Comparison of ENCODE assay signal across 1 cellular context in genomic region chr19:47240561-47240960, GRCh38.
TF ChIP-seq lines count a peak whose summit lies in the region.

No MANE protein-coding gene starts in this region.

TF ChIP-seq in SK-N-SH, 30 proteins besides CTCF, POLR2A, EP300 and RAD21 (continued from another document):
- TF ChIP-seq EZH2phosphoT487 (IDR thresholded peaks at IDR 0.05; ENCODE audit: borderline replicate concordance, low read depth) (no peak), USF2 (IDR thresholded peaks at IDR 0.05; ENCODE audit: borderline replicate concordance, low read depth, low read length) (no peak)
